ENCODE assay signal across 8 cellular contexts in genomic region chr1:85276290-85277026, GRCh38. TPM values are rescaled to one million over a fixed set of nuclear protein-coding genes. Genes with fewer than 3 reads are reported as not detected.
DNase-seq lines count a peak whose midpoint lies in the region; ATAC-seq lines count a peak whose summit lies in the region.

Gene BCL10, minus strand, starts transcription at chr1:85276632. Its CDS starts 280 bp downstream, at chr1:85276352.

- H3K27ac Mint-ChIP-seq in immature natural killer cell = peak within 1 kb of the TSS; percentile 87 to 97 (median 96)

- DNase-seq in AG08396 (ENCODE audit: low spot score) (peak; percentile 95), NCI-H345 treated with DMSO at 0.1 percent for 48 hours (lab: John Stamatoyannopoulos, UW; ENCODE audit: unreplicated experiment) (peak; percentile 95), immature natural killer cell (peak; percentile 97 to 98 (median 97)), smooth muscle cell of the brain vasculature (ENCODE audit: low read depth, low spot score) (peak; percentile 95)
- peak; percentile 91 to 96 (median 95) for DNase-seq in activated CD4-positive, CD25-positive, alpha-beta regulatory T cell (lab: John Stamatoyannopoulos, UW)
- peak; percentile 98 for DNase-seq in central memory CD4-positive, alpha-beta T cell

- H3K4me3 Mint-ChIP-seq in immature natural killer cell = peak within 1 kb of the TSS; percentile 86 to 91 (median 91)

- peaks cover 1 to 5% (median 3%) of the 10 kb centered on the region in 3 donors for H3K27me3 Mint-ChIP-seq in immature natural killer cell (ENCODE audit: low read depth in 3 of 3)

- ATAC-seq in GM19023 (IDR thresholded peaks at IDR 0.05; ENCODE audit: unreplicated experiment) = peak; percentile 96
- ATAC-seq in HG03280 (IDR thresholded peaks at IDR 0.05; ENCODE audit: unreplicated experiment) = peak; percentile 98

- H3K36me3 Mint-ChIP-seq in immature natural killer cell = no peaks in the 10 kb centered on the region

- H3K4me1 Mint-ChIP-seq in immature natural killer cell = peaks cover 48 to 50% of the 10 kb centered on the region in 2 donors

- H3K9me3 Mint-ChIP-seq in immature natural killer cell = no peaks in the 10 kb centered on the region

RNA-seq across cellular contexts. Expression of gene BCL10, which starts in this region (rescaled TPM):
- polyA plus RNA-seq in immature natural killer cell = 10 to 100 TPM; 23.0 to 26.0 (median 26.0) TPM

Comparison
In these comparisons a context has a peak if more than half of its experiments do, and no peak if none do; other contexts are left out.
1. Peak in every context shown above with its lines: DNase-seq and ATAC-seq.